10 cellular contexts compared by ENCODE assay signal in the genomic region with DNA sequence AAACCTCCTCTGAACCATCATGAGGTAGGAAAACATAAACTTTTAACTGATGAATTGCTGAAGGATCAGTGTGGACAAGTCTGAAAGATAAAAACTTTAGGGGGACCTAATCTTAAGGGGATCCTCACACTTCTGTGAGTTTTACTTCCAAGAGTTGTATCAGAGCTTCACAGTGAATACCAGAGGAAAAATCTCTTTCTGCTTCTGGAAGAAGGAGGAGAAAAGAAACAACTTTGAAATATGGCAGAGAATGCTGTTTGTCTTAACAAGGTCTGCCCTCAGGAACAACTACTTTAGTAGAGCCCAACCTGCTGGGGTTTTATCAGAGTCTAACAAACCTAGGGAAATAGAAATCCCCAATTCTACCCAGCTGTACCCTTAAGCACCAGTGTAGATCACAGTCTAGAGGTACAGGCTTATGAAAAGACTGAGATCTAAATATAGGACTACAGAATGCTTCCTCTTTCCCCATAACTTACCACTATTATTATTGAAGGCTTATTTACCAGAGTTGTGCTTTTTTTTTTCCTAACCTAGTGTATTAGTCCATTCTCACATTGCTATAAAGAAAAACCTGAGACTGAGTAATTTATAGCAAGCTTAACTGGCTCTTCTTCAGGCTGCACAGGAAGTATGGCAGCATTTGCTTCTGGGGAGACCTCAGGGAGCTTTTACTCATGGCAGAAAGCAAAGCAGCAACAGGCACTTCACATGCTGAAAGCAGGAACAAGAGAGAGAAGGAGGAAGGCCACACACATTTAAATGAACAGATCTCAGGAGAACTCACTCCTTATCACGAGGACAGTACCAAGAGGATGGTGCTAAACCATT.
DNase-seq lines count a peak whose midpoint lies in the region; ATAC-seq, FAIRE-seq and TF ChIP-seq lines count a peak whose summit lies in the region.
"Had no signal": no experiment of that assay in that cellular context is flagged by ENCODE, and none has a peak within 500 bp of the region (broad histone marks: within the 10 kb centered on the region; RNA-seq: fewer than 3 reads in every experiment).

No MANE protein-coding gene starts in this region.

- H3K9ac ChIP-seq in OCI-LY1 (ENCODE audit: low read length), result peak overlapping the region; percentile 24

- TF ChIP-seq CTCF in GM12865 (IDR thresholded peaks at IDR 0.05; ENCODE audit: insufficient read depth, low read depth, low read length, missing control alignments) (no peak), OCI-LY1 (IDR thresholded peaks at IDR 0.05; ENCODE audit: low read length) (no peak), pancreas (IDR thresholded peaks at IDR 0.05) (no peak)

- no peaks in the 10 kb centered on the region for H3K79me2 ChIP-seq in OCI-LY1 (ENCODE audit: insufficient read depth, low read length)

- no peaks in the 10 kb centered on the region for H3F3A ChIP-seq in OCI-LY1 (ENCODE audit: insufficient read depth, low read length)

- WGBS in pancreas, 2 donors, result 89 to 95% methylated on average over 1 of the region's 1 CpG

- H2AFZ ChIP-seq in OCI-LY1 (ENCODE audit: low read length), result no peak overlapping the region

- H3K4me3 Mint-ChIP-seq in T-helper 17 cell, result no peak overlapping the region
- H3K4me3 Mint-ChIP-seq: central memory CD8-positive, alpha-beta T cell had no signal

- H3K36me3 ChIP-seq in OCI-LY1 (ENCODE audit: insufficient read depth, low read length) (peaks cover 48% of the 10 kb centered on the region), pancreas (no peaks in the 10 kb centered on the region)

- H3K27me3 ChIP-seq in OCI-LY1 (ENCODE audit: insufficient read depth, low read length) (no peaks in the 10 kb centered on the region), pancreas (no peaks in the 10 kb centered on the region)

- H3K27ac ChIP-seq in OCI-LY1 (ENCODE audit: low read depth, low read length, poor library complexity, severe bottlenecking) (peak overlapping the region; percentile 90), pancreas (no peak overlapping the region)

- ATAC-seq in GM19397 (IDR thresholded peaks at IDR 0.05; ENCODE audit: unreplicated experiment), result peak; percentile 54
- ATAC-seq in HG03039 (IDR thresholded peaks at IDR 0.05; ENCODE audit: unreplicated experiment), result peak; percentile 56
- no peak for ATAC-seq in pancreas
- ATAC-seq in T-helper 17 cell, result no peak

- no peak overlapping the region for H3K27ac Mint-ChIP-seq in T-helper 17 cell

- no peaks in the 10 kb centered on the region for H4K20me1 ChIP-seq in OCI-LY1 (ENCODE audit: insufficient read depth, low read length)

- no peak overlapping the region for H3K4me3 ChIP-seq in GM12865 (ENCODE audit: low read depth, low read length)
- H3K4me3 ChIP-seq in OCI-LY1 (ENCODE audit: low read depth, low read length, poor library complexity, severe bottlenecking), result peak overlapping the region; percentile 18
- H3K4me3 ChIP-seq in pancreas, result no peak overlapping the region

- no peaks in the 10 kb centered on the region for H3K27me3 Mint-ChIP-seq in T-helper 17 cell
- H3K27me3 Mint-ChIP-seq: central memory CD8-positive, alpha-beta T cell had no signal

- H3K9me2 ChIP-seq in OCI-LY1 (ENCODE audit: low read depth, low read length), result no peaks in the 10 kb centered on the region

- H3K4me1 Mint-ChIP-seq in T-helper 17 cell, result peaks cover 32% of the 10 kb centered on the region

- H3K4me2 ChIP-seq in OCI-LY1 (ENCODE audit: low read length), result peak overlapping the region; percentile 41

- peaks cover 10% of the 10 kb centered on the region for H3K36me3 Mint-ChIP-seq in T-helper 17 cell (ENCODE audit: low read depth)

- intact Hi-C loops in pancreas (cut with DNase I), result no loop called here

- DNase-seq in GM12865 (ENCODE audit: low read depth) (peak; percentile 5), islet precursor cell (no peak), pancreas (no peak), HUDEP-2 (lab: John Stamatoyannopoulos, UW; ENCODE audit: unreplicated experiment in 76 of 76) (no peak), T-helper 17 cell (no peak)
- DNase-seq: trophoblast cell had no signal

- H3K9me3 ChIP-seq in OCI-LY1 (ENCODE audit: low read length) (no peaks in the 10 kb centered on the region), pancreas (no peaks in the 10 kb centered on the region), T-helper 17 cell (ENCODE audit: control insufficient read depth, low read length, poor library complexity, severe bottlenecking) (no peaks in the 10 kb centered on the region)

- FAIRE-seq in pancreas (lab: Jason Lieb, UNC), result no peak

- H3K4me1 ChIP-seq in OCI-LY1 (ENCODE audit: insufficient read depth, low read length, severe bottlenecking) (peaks cover 53% of the 10 kb centered on the region), pancreas (no peaks in the 10 kb centered on the region)

Comparison
In these comparisons a context has a peak if more than half of its experiments do, and no peak if none do; other contexts are left out.
1. ATAC-seq: peak in GM19397 (single experiment) and HG03039 (single experiment); none in pancreas (0 of 4) and T-helper 17 cell (single experiment).